ENCODE assay signal across 21 cellular contexts in the genomic region with DNA sequence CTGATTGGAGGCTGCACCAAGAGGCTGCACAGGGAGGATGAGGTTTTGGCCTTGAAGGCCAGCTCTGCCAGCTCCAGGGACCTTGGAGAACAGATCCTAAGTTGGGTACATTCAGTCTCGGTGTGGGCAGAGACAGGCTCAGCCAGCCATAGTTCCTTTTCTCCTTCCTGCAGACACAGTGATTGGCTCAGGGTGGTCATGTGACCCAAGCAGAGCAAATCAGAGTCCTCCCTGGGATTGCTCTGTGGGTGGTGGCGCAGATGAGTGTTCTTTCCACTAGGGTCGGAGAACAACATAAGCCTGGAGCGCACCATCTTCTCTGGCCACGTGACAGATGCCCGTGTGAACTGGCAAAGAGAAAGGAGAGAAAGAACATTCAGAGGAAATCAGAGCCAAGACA. TPM values are rescaled to one million over a fixed set of nuclear protein-coding genes. Genes with fewer than 3 reads are reported as not detected.
A peak's percentile ranks its signal among the peaks of the same experiment; 100 is the strongest.
DNase-seq lines count a peak whose midpoint lies in the region; ATAC-seq, FAIRE-seq and TF ChIP-seq lines count a peak whose summit lies in the region.
"Had no signal": no experiment of that assay in that cellular context is flagged by ENCODE, and none has a peak within 500 bp of the region (broad histone marks: within the 10 kb centered on the region; RNA-seq: fewer than 3 reads in every experiment).

No MANE protein-coding gene starts in this region.

- intact Hi-C loops in cardiac septum (cut with DNase I) (no loop called here), left cardiac atrium (cut with DNase I) (no loop called here), GM12878 (cut with micrococcal nuclease; ENCODE audit: unreplicated experiment) (no loop called here)

- in situ Hi-C loops in GM12878 (cut with MboI): no loop called here

- H3K27me3 ChIP-seq in GM12878 (replicated peaks in 1 of 2; ENCODE audit: control insufficient read depth in 2 of 2, insufficient read depth in 2 of 2, low read length in 1 of 2): no peaks in the 10 kb centered on the region

- no peak for TF ChIP-seq POLR2A in GM12878 (IDR thresholded peaks at IDR 0.05; ENCODE audit: low read depth, low read length)

- H3K9ac ChIP-seq in GM12878 (ENCODE audit: control insufficient read depth, insufficient read depth, low read length): no peak overlapping the region

- no peaks in the 10 kb centered on the region for H3K4me1 ChIP-seq in GM12878 (ENCODE audit: control insufficient read depth, insufficient read depth, low read length)

- no TSS peak for BruUV-seq in GM12878 (replicated peaks; lab: Mats Ljungman, UMichigan)

- no peaks in the 10 kb centered on the region; the same call in 2 of the 3 replicates for H3K9me3 ChIP-seq in GM12878 (replicated peaks; ENCODE audit: control insufficient read depth, insufficient read depth, low read length)

- no peaks in the 10 kb centered on the region for H4K20me1 ChIP-seq in GM12878 (ENCODE audit: control insufficient read depth, insufficient read depth)

- no peak overlapping the region for H3K4me2 ChIP-seq in GM12878 (ENCODE audit: control insufficient read depth, insufficient read depth)

- POLR2A ChIA-PET in GM12878 (lab: Charles Lee): no interaction called here

- H3K79me2 ChIP-seq in GM12878 (ENCODE audit: control insufficient read depth, insufficient read depth, low read length): no peaks in the 10 kb centered on the region

- H3K27ac ChIP-seq in GM12878 (ENCODE audit: control insufficient read depth, insufficient read depth): no peak overlapping the region
- H3K27ac ChIP-seq: SK-N-MC had no signal

- no peak for TF ChIP-seq CTCF in GM12878 (IDR thresholded peaks at IDR 0.05 in 2 of 3, conservative IDR thresholded peaks at IDR 0.05 in 1 of 3; ENCODE audit: control insufficient read depth in 2 of 3, extremely low read depth in 1 of 3, insufficient read depth in 1 of 3, low read depth in 3 of 3, low read length in 3 of 3)

- H3K4me3 ChIP-seq in Jurkat, Clone E6-1 (ENCODE audit: low read length): no peak overlapping the region
- no peak overlapping the region for H3K4me3 ChIP-seq in GM12878
- H3K4me3 ChIP-seq: SK-N-MC had no signal

- CTCF ChIA-PET in GM12878 (lab: Yijun Ruan, JAX): no interaction called here

- FAIRE-seq in GM12878 (lab: Jason Lieb, UNC): no peak
- FAIRE-seq: A204.1, D721Med, RCC 7860 had no signal

- TF ChIP-seq EP300 in GM12878 (IDR thresholded peaks at IDR 0.05; ENCODE audit: borderline replicate concordance in 1 of 2, control insufficient read depth in 1 of 2, low read depth in 2 of 2, low read length in 2 of 2): no peak

- no peak overlapping the region for H2AFZ ChIP-seq in GM12878 (ENCODE audit: control insufficient read depth, low read depth, low read length)

- H3K36me3 ChIP-seq in GM12878 (ENCODE audit: control insufficient read depth in 2 of 2, insufficient read depth in 2 of 2, low read length in 1 of 2): no peaks in the 10 kb centered on the region

- ATAC-seq in left cardiac atrium: no peak
- ATAC-seq in GM12878: no peak
- ATAC-seq: CD8-positive, alpha-beta T cell; Right ventricle myocardium inferior had no signal

- RAD21 ChIA-PET in GM12878 (lab: Charles Lee; ENCODE audit: unreplicated experiment): no interaction called here

- SMC1A ChIA-PET in GM12878 (lab: Charles Lee; ENCODE audit: uncharacterized antibody, unreplicated experiment): no interaction called here

- WGBS in GM12878 (ENCODE audit: insufficient coverage, insufficient replicate concordance, low lambda C conversion rate, missing lambda C conversion rate): 30% methylated on average over 6 of the region's 6 CpGs

- no peak for TF ChIP-seq RAD21 in GM12878 (IDR thresholded peaks at IDR 0.05; ENCODE audit: insufficient read depth, low read depth, low read length)

- peak; percentile 0 for DNase-seq in cardiac septum (ENCODE audit: low spot score)
- DNase-seq in left cardiac atrium: no peak
- DNase-seq in Jurkat, Clone E6-1 (ENCODE audit: low read depth, low spot score): peak; percentile 5
- DNase-seq in GM12878 (ENCODE audit: low read depth, low spot score): no peak
- DNase-seq in T-helper 2 cell: no peak
- DNase-seq in amygdala (lab: John Stamatoyannopoulos, UW): no peak
- no peak for DNase-seq in HK-2 (ENCODE audit: unreplicated experiment)
- DNase-seq: CD8-positive, alpha-beta T cell; DND-41; HCEC 1CT; NCI-H1048; NCI-H1436; NCI-H1930; NCI-H2171 treated with DMSO at 0.1 percent for 48 hours; NCI-H446 treated with DMSO at 0.1 percent for 48 hours; NCI-H69 had no signal

TF ChIP-seq in GM12878, 131 proteins besides CTCF, POLR2A, EP300 and RAD21:
- no peak for TF ChIP-seq NR2C2 (IDR thresholded peaks at IDR 0.05; ENCODE audit: borderline replicate concordance, control insufficient read depth, insufficient read length, low read depth)
- TF ChIP-seq MTA3 (IDR thresholded peaks at IDR 0.05; ENCODE audit: borderline replicate concordance, low read length): no peak
- no peak for TF ChIP-seq CHD2 (IDR thresholded peaks at IDR 0.05; ENCODE audit: borderline replicate concordance, low read depth, low read length)
- TF ChIP-seq, protein P1, sequence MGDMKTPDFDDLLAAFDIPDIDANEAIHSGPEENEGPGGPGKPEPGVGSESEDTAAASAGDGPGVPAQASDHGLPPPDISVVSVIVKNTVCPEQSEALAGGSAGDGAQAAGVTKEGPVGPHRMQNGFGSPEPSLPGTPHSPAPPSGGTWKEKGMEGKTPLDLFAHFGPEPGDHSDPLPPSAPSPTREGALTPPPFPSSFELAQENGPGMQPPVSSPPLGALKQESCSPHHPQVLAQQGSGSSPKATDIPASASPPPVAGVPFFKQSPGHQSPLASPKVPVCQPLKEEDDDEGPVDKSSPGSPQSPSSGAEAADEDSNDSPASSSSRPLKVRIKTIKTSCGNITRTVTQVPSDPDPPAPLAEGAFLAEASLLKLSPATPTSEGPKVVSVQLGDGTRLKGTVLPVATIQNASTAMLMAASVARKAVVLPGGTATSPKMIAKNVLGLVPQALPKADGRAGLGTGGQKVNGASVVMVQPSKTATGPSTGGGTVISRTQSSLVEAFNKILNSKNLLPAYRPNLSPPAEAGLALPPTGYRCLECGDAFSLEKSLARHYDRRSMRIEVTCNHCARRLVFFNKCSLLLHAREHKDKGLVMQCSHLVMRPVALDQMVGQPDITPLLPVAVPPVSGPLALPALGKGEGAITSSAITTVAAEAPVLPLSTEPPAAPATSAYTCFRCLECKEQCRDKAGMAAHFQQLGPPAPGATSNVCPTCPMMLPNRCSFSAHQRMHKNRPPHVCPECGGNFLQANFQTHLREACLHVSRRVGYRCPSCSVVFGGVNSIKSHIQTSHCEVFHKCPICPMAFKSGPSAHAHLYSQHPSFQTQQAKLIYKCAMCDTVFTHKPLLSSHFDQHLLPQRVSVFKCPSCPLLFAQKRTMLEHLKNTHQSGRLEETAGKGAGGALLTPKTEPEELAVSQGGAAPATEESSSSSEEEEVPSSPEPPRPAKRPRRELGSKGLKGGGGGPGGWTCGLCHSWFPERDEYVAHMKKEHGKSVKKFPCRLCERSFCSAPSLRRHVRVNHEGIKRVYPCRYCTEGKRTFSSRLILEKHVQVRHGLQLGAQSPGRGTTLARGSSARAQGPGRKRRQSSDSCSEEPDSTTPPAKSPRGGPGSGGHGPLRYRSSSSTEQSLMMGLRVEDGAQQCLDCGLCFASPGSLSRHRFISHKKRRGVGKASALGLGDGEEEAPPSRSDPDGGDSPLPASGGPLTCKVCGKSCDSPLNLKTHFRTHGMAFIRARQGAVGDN (IDR thresholded peaks at IDR 0.05): no peak
- TF ChIP-seq, protein P2, sequence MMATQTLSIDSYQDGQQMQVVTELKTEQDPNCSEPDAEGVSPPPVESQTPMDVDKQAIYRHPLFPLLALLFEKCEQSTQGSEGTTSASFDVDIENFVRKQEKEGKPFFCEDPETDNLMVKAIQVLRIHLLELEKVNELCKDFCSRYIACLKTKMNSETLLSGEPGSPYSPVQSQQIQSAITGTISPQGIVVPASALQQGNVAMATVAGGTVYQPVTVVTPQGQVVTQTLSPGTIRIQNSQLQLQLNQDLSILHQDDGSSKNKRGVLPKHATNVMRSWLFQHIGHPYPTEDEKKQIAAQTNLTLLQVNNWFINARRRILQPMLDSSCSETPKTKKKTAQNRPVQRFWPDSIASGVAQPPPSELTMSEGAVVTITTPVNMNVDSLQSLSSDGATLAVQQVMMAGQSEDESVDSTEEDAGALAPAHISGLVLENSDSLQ (IDR thresholded peaks at IDR 0.05): no peak
- TF ChIP-seq, protein P3, sequence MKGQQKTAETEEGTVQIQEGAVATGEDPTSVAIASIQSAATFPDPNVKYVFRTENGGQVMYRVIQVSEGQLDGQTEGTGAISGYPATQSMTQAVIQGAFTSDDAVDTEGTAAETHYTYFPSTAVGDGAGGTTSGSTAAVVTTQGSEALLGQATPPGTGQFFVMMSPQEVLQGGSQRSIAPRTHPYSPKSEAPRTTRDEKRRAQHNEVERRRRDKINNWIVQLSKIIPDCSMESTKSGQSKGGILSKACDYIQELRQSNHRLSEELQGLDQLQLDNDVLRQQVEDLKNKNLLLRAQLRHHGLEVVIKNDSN (IDR thresholded peaks at IDR 0.05; ENCODE audit: borderline replicate concordance, extremely low read length, insufficient read depth, low read depth, low read length): peak; percentile 46
- no peak for TF ChIP-seq GABPA (IDR thresholded peaks at IDR 0.05; ENCODE audit: low read depth)
- TF ChIP-seq SPI1 (IDR thresholded peaks at IDR 0.05; ENCODE audit: borderline replicate concordance, insufficient read depth, low read depth, low read length): no peak
- TF ChIP-seq SRF (IDR thresholded peaks at IDR 0.05; ENCODE audit: low read depth in 2 of 2, low read length in 2 of 2): no peak

RNA-seq across cellular contexts. Expression of a gene that starts 47.1 kb away (rescaled TPM):
- total RNA-seq in cardiac septum: 258 TPM
- total RNA-seq in left cardiac atrium: 100 to 1,000 TPM; 150 to 169 TPM
- polyA plus RNA-seq in Jurkat, Clone E6-1 (2012; ENCODE audit: insufficient read depth, insufficient read length): 0.80 TPM
- total RNA-seq in GM12878 (2013; cell fraction: nucleolus; rRNA removed): 22.7 and 23.4 TPM in 2 replicates
- 0.23 and 0.54 TPM in 2 replicates for total RNA-seq in GM12878 (2014; rRNA removed)
- 0.09 and 0.28 TPM in 2 replicates for total RNA-seq in GM12878 (2014; rRNA removed; fragmentation: Illumina TruSeq; extraction: Trizol)
- 1.5 and 2.6 TPM in 2 replicates for total RNA-seq in GM12878 (2021)
- polyA plus RNA-seq in GM12878 (2011; ENCODE audit: low read depth): 0.70 TPM
- polyA plus RNA-seq in GM12878 (2011; rRNA removed): 3.8 and 6.6 TPM in 2 replicates
- 8.8 and 8.9 TPM in 2 replicates for polyA plus RNA-seq in GM12878 (2011; cell fraction: cytosol; rRNA removed)
- polyA plus RNA-seq in GM12878 (2011; cell fraction: nucleus; rRNA removed): 11.2 and 12.7 TPM in 2 replicates
- polyA plus RNA-seq in GM12878 (2012): 1.1 and 1.8 TPM in 2 replicates
- 0.03 and 0.43 TPM in 2 replicates for polyA plus RNA-seq in GM12878 (2014; fragmentation: Illumina TruSeq; extraction: Trizol)
- not detected for polyA plus RNA-seq in GM12878 (2014; fragmentation: Nextera tagmentation; extraction: Ambion mirVana)
- 0.09 and 0.17 TPM in 2 replicates for polyA plus RNA-seq in GM12878 (2014; rRNA removed)
- polyA plus RNA-seq in GM12878 (2016; fragmentation: Nextera tagmentation; extraction: Ambion mirVana): 1 to 10 TPM in 1 of 2 experiments, under 1 TPM in 1; 0.75 to 1.2 TPM
- polyA minus RNA-seq in GM12878 (2011; rRNA and poly(A)+ RNA removed): 4.2 and 7.6 TPM in 2 replicates
- 6.3 and 7.5 TPM in 2 replicates for polyA minus RNA-seq in GM12878 (2011; cell fraction: cytosol; rRNA and poly(A)+ RNA removed)
- polyA minus RNA-seq in GM12878 (2011; cell fraction: nucleus; rRNA and poly(A)+ RNA removed): 7.9 and 12.1 TPM in 2 replicates

Comparison
In these comparisons a context has a peak if more than half of its experiments do, and no peak if none do; other contexts are left out.
1. DNase-seq: peak in cardiac septum (single experiment) and Jurkat, Clone E6-1 (single experiment); none in left cardiac atrium (single experiment), GM12878 (single experiment), T-helper 2 cell (0 of 5), amygdala (0 of 56) and HK-2 (single experiment).
2. RNA of a gene that starts 47.1 kb away (total RNA-seq): 258 TPM in cardiac septum (single experiment) and 150 to 169 TPM in left cardiac atrium; 0.09 to 23.4 TPM in GM12878; every median in the first group is over 4 times any median in the second.